Comparison of ENCODE assay signal across 12 cellular contexts in the genomic region with DNA sequence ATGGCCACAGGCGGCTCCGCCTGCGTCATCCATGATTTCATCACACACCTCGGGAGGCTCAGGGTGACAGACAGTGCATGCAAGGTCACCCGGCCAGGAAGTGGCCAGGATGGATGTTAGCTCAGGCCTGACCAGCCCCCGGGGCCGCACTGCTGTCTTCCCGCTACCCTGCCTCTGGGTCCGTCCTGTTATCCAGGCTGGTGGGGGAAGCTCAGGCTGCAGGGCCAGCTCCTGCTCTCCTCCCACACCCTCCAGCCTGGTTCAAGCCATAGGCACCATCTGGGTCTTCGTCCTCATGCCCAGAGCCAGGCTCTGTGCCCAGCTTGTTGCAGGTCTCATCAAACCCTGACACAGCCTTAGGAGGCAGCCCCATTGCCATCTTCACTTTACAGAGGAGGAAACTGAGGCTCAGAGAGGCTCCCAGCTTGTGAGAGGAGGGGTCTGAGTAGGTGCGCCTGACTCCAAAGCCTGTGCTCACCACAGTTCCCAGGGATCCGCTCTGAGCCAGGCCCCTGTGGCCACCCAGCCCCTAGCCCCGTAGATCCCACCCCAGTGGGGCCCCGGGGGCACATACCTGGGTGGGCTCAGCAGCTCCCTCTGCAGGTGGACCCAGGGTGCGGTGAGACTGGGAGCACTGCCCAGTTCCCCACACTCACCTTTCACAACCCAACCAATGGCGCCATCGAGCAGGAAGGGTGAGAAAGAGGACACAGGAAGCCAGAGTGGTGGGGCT. TPM values are rescaled to one million over a fixed set of nuclear protein-coding genes. Genes with fewer than 3 reads are reported as not detected.
DNase-seq lines count a peak whose midpoint lies in the region; ATAC-seq, FAIRE-seq and TF ChIP-seq lines count a peak whose summit lies in the region.
"Had no signal": no experiment of that assay in that cellular context is flagged by ENCODE, and none has a peak within 500 bp of the region (broad histone marks: within the 10 kb centered on the region; RNA-seq: fewer than 3 reads in every experiment).

No MANE protein-coding gene starts in this region.

- H3K27ac Mint-ChIP-seq in HFFc6, result no peak overlapping the region

- no peak for TF ChIP-seq CTCF in A549 (IDR thresholded peaks at IDR 0.05)
- peak; percentile 51 for TF ChIP-seq CTCF in HFFc6 (IDR thresholded peaks at IDR 0.05)
- TF ChIP-seq CTCF in adrenal gland (IDR thresholded peaks at IDR 0.05), result no peak

- TF ChIP-seq RAD21 in A549 (conservative IDR thresholded peaks at IDR 0.05 in 1 of 2, IDR thresholded peaks at IDR 0.05 in 1 of 2), result no peak

- CTCF ChIA-PET in A549 (lab: Yijun Ruan, JAX), result interaction anchor here (1.0 to 4.7 kb wide), 5 partner anchors 9 to 128 kb away, joined by 3 to 21 read pairs (median 4); no protein-coding TSS in a partner anchor

- peak overlapping the region; percentile 61 to 71 for H3K27ac ChIP-seq in A549
- no peak overlapping the region for H3K27ac ChIP-seq in adrenal gland

- H3K4me1 Mint-ChIP-seq in HFFc6 (ENCODE audit: low read depth), result peaks cover 6% of the 10 kb centered on the region; the same call in 1 of the 2 replicates

- peak overlapping the region; percentile 33 for H3K4me2 ChIP-seq in A549

- 68% methylated on average over 13 of the region's 17 CpGs for WGBS in A549 (ENCODE audit: missing lambda C conversion rate)
- 55 to 80% (median 66%) methylated on average over 1 to 17 of the region's 17 CpGs for WGBS in adrenal gland, 4 donors

- intact Hi-C loops in adrenal gland (cut with DNase I), result no loop called here

- ATAC-seq in A549 (peak; percentile 35 to 36; a peak in 4 of 6 replicates), HG02798 (IDR thresholded peaks at IDR 0.05; ENCODE audit: poor library complexity, unreplicated experiment) (no peak), GM21723 (IDR thresholded peaks at IDR 0.05; ENCODE audit: unreplicated experiment) (no peak)
- ATAC-seq: activated CD4-positive, CD25-positive, alpha-beta regulatory T cell treated with anti-CD3 and anti-CD28 coated beads, Interleukin-2, amount 50 U/mL, for 24 hours had no signal

- H3K9me3 Mint-ChIP-seq in HFFc6, result no peaks in the 10 kb centered on the region

- H3K4me1 ChIP-seq in A549 (peaks cover 16% of the 10 kb centered on the region), adrenal gland (replicated peaks in 1 of 2) (no peaks in the 10 kb centered on the region)

- H3K27me3 Mint-ChIP-seq in HFFc6 (ENCODE audit: insufficient read depth), result peaks cover 20% of the 10 kb centered on the region

- POLR2A ChIA-PET in A549 (lab: Yijun Ruan, JAX), result no interaction called here

- peak in 1 of 2 experiments; percentile 54 for DNase-seq in A549 (ENCODE audit: low read depth in 1 of 2, low spot score in 1 of 2)
- DNase-seq in HFFc6, result no peak
- peak; percentile 40 to 89 (median 77) for DNase-seq in adrenal gland
- peak; percentile 58 for DNase-seq in kidney tubule cell (ENCODE audit: low spot score)
- DNase-seq in activated CD8-positive, alpha-beta memory T cell treated with anti-CD3 and anti-CD28 coated beads, Interleukin-2, amount 50 U/mL, for 48 hours, result no peak
- DNase-seq in activated CD4-positive, CD25-positive, alpha-beta regulatory T cell treated with anti-CD3 and anti-CD28 coated beads, Interleukin-2, amount 50 U/mL, for 72 hours, result no peak
- DNase-seq: stimulated activated naive CD4-positive, alpha-beta T cell had no signal

- H3K4me3 ChIP-seq in A549 (no peak overlapping the region), adrenal gland (no peak overlapping the region)

- no peaks in the 10 kb centered on the region for H3K27me3 ChIP-seq in adrenal gland

- peak in 1 of 2 experiments; percentile 18; a peak in 1 of 5 replicates for TF ChIP-seq EP300 in A549 (IDR thresholded peaks at IDR 0.05)

- no peak overlapping the region for H3K4me3 Mint-ChIP-seq in HFFc6

- no peak for FAIRE-seq in A549 (lab: Jason Lieb, UNC)
- FAIRE-seq: colon had no signal

- no peaks in the 10 kb centered on the region for H3K36me3 Mint-ChIP-seq in HFFc6 (ENCODE audit: low read depth)

- H3K9me3 ChIP-seq in A549 (no peaks in the 10 kb centered on the region), adrenal gland (replicated peaks in 1 of 3) (no peaks in the 10 kb centered on the region)

- H3K36me3 ChIP-seq in adrenal gland (replicated peaks in 1 of 2), result peaks cover 0 to 2% of the 10 kb centered on the region in 2 donors

- TF ChIP-seq POLR2A in A549 (IDR thresholded peaks at IDR 0.05; ENCODE audit: low read length) (no peak), adrenal gland (IDR thresholded peaks at IDR 0.05) (no peak)

TF ChIP-seq in A549, 52 proteins besides CTCF, POLR2A, EP300 and RAD21:
- TF ChIP-seq, protein P1, sequence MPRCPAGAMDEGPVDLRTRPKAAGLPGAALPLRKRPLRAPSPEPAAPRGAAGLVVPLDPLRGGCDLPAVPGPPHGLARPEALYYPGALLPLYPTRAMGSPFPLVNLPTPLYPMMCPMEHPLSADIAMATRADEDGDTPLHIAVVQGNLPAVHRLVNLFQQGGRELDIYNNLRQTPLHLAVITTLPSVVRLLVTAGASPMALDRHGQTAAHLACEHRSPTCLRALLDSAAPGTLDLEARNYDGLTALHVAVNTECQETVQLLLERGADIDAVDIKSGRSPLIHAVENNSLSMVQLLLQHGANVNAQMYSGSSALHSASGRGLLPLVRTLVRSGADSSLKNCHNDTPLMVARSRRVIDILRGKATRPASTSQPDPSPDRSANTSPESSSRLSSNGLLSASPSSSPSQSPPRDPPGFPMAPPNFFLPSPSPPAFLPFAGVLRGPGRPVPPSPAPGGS (IDR thresholded peaks at IDR 0.05), result no peak
- TF ChIP-seq HOXA7 (CRISPR knock-in tag; IDR thresholded peaks at IDR 0.05), result no peak
- TF ChIP-seq FOSL2 (IDR thresholded peaks at IDR 0.05), result no peak
- TF ChIP-seq FOSL2 (CRISPR knock-in tag; IDR thresholded peaks at IDR 0.05), result 0 out of 2 replicates have a peak, but pooled peaks have one; percentile 14
- TF ChIP-seq ESRRA (IDR thresholded peaks at IDR 0.05; ENCODE audit: borderline replicate concordance, low read length), result 0 out of 2 replicates have a peak, but pooled peaks have one; percentile 27
- TF ChIP-seq MAFK (IDR thresholded peaks at IDR 0.05; ENCODE audit: partially characterized antibody), result no peak
- peak in 1 of 2 experiments; percentile 45; a peak in 1 of 4 replicates for TF ChIP-seq CEBPB (IDR thresholded peaks at IDR 0.05)

RNA-seq across cellular contexts. Expression of a gene that starts 0.4 kb away (rescaled TPM):
- 0.45 and 0.77 TPM in 2 replicates for polyA plus RNA-seq in A549 (2011; rRNA removed)
- 0.17 and 0.22 TPM in 2 replicates for polyA plus RNA-seq in A549 (2012; cell fraction: cytosol; rRNA removed)
- 0.70 and 0.87 TPM in 2 replicates for polyA plus RNA-seq in A549 (2012; cell fraction: nucleus; rRNA removed)
- 0.17 to 0.34 TPM (median 0.25 TPM) in 3 replicates for polyA plus RNA-seq in A549 (2017; fragmentation: RNase III; extraction: RNeasy Plus Mini Kit Qiagen cat#74134 plus additional on column Dnase treatment)
- 0.41 and 1.2 TPM in 2 replicates for polyA minus RNA-seq in A549 (2011; rRNA and poly(A)+ RNA removed)
- not detected for total RNA-seq in HFFc6 (2021; fragmentation: NEBNext Ultra II Directional; extraction: Animal tissue kit (Norgen Biotek cat#: 25700))
- total RNA-seq in adrenal gland, result 1 to 10 TPM in 1 of 8 donors, under 1 TPM in 4, not detected in 3; 0.14 to 1.5 (median 0.50) TPM
- 1 to 10 TPM in 1 of 3 donors, under 1 TPM in 2; 0.20 to 2.0 (median 0.40) TPM for polyA plus RNA-seq in adrenal gland
- polyA plus RNA-seq: BJ had no signal

RNA-seq across cellular contexts. Expression of a gene that starts 26.9 kb away (rescaled TPM):
- polyA plus RNA-seq in A549 (2011; rRNA removed) (0.17 and 0.28 TPM in 2 replicates), A549 (2017; fragmentation: RNase III; extraction: RNeasy Plus Mini Kit Qiagen cat#74134 plus additional on column Dnase treatment) (0.10 to 0.28 TPM (median 0.10 TPM) in 3 replicates), adrenal gland (under 1 TPM in 2 of 3 donors, not detected in 1; 0.03 to 0.72 TPM)
- polyA plus RNA-seq in A549 (2012; cell fraction: cytosol; rRNA removed), result 0.05 and 0.19 TPM in 2 replicates
- polyA plus RNA-seq in A549 (2012; cell fraction: nucleus; rRNA removed), result 0.11 and 0.20 TPM in 2 replicates
- polyA minus RNA-seq in A549 (2011; rRNA and poly(A)+ RNA removed), result 0.91 TPM in 1 of 2 replicates, not detected in the other
- not detected for total RNA-seq in HFFc6 (2021; fragmentation: NEBNext Ultra II Directional; extraction: Animal tissue kit (Norgen Biotek cat#: 25700))
- total RNA-seq in adrenal gland, result not detected
- polyA plus RNA-seq: BJ had no signal

RNA-seq across cellular contexts. Expression of a gene that starts 39.3 kb away (rescaled TPM):
- polyA plus RNA-seq in A549 (2011; rRNA removed), result 28.3 and 37.7 TPM in 2 replicates
- polyA plus RNA-seq in A549 (2012; cell fraction: cytosol; rRNA removed), result 46.7 and 66.1 TPM in 2 replicates
- polyA plus RNA-seq in A549 (2012; cell fraction: nucleus; rRNA removed), result 102 and 106 TPM in 2 replicates
- 91.8 to 142 TPM (median 130 TPM) in 3 replicates for polyA plus RNA-seq in A549 (2017; fragmentation: RNase III; extraction: RNeasy Plus Mini Kit Qiagen cat#74134 plus additional on column Dnase treatment)
- polyA minus RNA-seq in A549 (2011; rRNA and poly(A)+ RNA removed), result 31.9 and 33.7 TPM in 2 replicates
- 1 to 10 TPM in 1 of 6 experiments, under 1 TPM in 5; 0.18 to 1.4 (median 0.50) TPM for total RNA-seq in HFFc6 (2021; fragmentation: NEBNext Ultra II Directional; extraction: Animal tissue kit (Norgen Biotek cat#: 25700))
- 10 to 100 TPM; 14.4 to 69.9 (median 44.5) TPM for total RNA-seq in adrenal gland
- 10 to 100 TPM; 14.7 to 45.0 (median 19.8) TPM for polyA plus RNA-seq in adrenal gland

Comparison
In these comparisons a context has a peak if more than half of its experiments do, and no peak if none do; other contexts are left out.
1. ATAC-seq: peak in A549 (2 of 2); none in HG02798 (single experiment) and GM21723 (single experiment).
2. DNase-seq: peak in adrenal gland (7 of 7) and kidney tubule cell (single experiment); none in HFFc6 (single experiment), activated CD8-positive, alpha-beta memory T cell treated with anti-CD3 and anti-CD28 coated beads, Interleukin-2, amount 50 U/mL, for 48 hours (single experiment) and activated CD4-positive, CD25-positive, alpha-beta regulatory T cell treated with anti-CD3 and anti-CD28 coated beads, Interleukin-2, amount 50 U/mL, for 72 hours (single experiment).
3. H3K27ac ChIP-seq: peak in A549 (2 of 2); none in adrenal gland (0 of 5).
4. RNA of a gene that starts 39.3 kb away (total RNA-seq): 14.4 to 69.9 TPM in adrenal gland; 0.18 to 1.4 TPM in HFFc6; every median in the first group is over 4 times any median in the second.